In genomic region chr12:113724703-113725556, GRCh38 we compare ENCODE assay signal across 24 cellular contexts.
DNase-seq lines count a peak whose midpoint lies in the region; FAIRE-seq and TF ChIP-seq lines count a peak whose summit lies in the region.
"Had no signal": no experiment of that assay in that cellular context is flagged by ENCODE, and none has a peak within 500 bp of the region (broad histone marks: within the 10 kb centered on the region; RNA-seq: fewer than 3 reads in every experiment).

No MANE protein-coding gene starts in this region.

- no peak for FAIRE-seq in kidney (lab: Jason Lieb, UNC)
- FAIRE-seq: GM12891 had no signal

- TF ChIP-seq CTCF in VCaP (conservative IDR thresholded peaks at IDR 0.05) (0 out of 2 replicates have a peak, but pooled peaks have one; percentile 7), kidney (IDR thresholded peaks at IDR 0.05; ENCODE audit: borderline replicate concordance, extremely low read depth, insufficient read depth) (no peak)

- peaks cover 2 to 8% of the 10 kb centered on the region in 2 donors for H3K9me3 ChIP-seq in kidney (ENCODE audit: control insufficient read depth in 1 of 2, low read length in 2 of 2)
- H3K9me3 ChIP-seq: BE2C, HAP-1 had no signal

- DNase-seq in DMS153 treated with DMSO at 0.1 percent for 48 hours (lab: John Stamatoyannopoulos, UW; ENCODE audit: unreplicated experiment) = peak; percentile 16
- no peak for DNase-seq in DMS153 (lab: John Stamatoyannopoulos, UW)
- peak; percentile 57 for DNase-seq in D341Med (ENCODE audit: low spot score)
- peak; percentile 16 for DNase-seq in NCI-H1417 treated with DMSO at 0.1 percent for 48 hours (lab: John Stamatoyannopoulos, UW)
- no peak for DNase-seq in kidney
- no peak for DNase-seq in activated CD8-positive, alpha-beta memory T cell treated with anti-CD3 and anti-CD28 coated beads, Interleukin-2, amount 50 U/mL, for 48 hours
- no peak for DNase-seq in activated T-cell treated with anti-CD3 and anti-CD28 coated beads, Interleukin-2, amount 50 U/mL, for 1 hour
- DNase-seq: activated CD4-positive, alpha-beta T cell treated with anti-CD3 and anti-CD28 coated beads, Interleukin-2, amount 50 U/mL, for 4 hours; activated naive CD4-positive, alpha-beta T cell treated with Interleukin-2 at 50 U/mL for 16 hours; activated T-cell treated with anti-CD3 and anti-CD28 coated beads, Interleukin-2, amount 50 U/mL, for 24 hours; aorta; BE2C; Calu3; cerebellar nuclear complex; glutamatergic neuron; left ventricle myocardium superior; NCI-H2081 treated with DMSO at 0.1 percent for 48 hours; stimulated activated CD4-positive, alpha-beta T cell treated with anti-CD3 and anti-CD28 coated beads, Interleukin-4, amount 100 ng/mL, for 4 hours; T-helper 17 cell had no signal

- H3K9ac ChIP-seq in kidney (ENCODE audit: low read length in 2 of 2) = no peak overlapping the region

- intact Hi-C loops in kidney (cut with DNase I) = no loop called here

- no peaks in the 10 kb centered on the region for H3K4me1 ChIP-seq in kidney (ENCODE audit: control insufficient read depth in 1 of 2, insufficient read depth in 1 of 2, low read depth in 1 of 2, low read length in 2 of 2)
- H3K4me1 ChIP-seq: BE2C, HAP-1 had no signal

- no peaks in the 10 kb centered on the region for H3K36me3 ChIP-seq in kidney (ENCODE audit: control insufficient read depth in 1 of 2, insufficient read depth in 2 of 2, low read length in 2 of 2)
- H3K36me3 ChIP-seq: BE2C, HAP-1 had no signal

- H3K4me3 ChIP-seq in kidney (ENCODE audit: low read length in 2 of 2) = no peak overlapping the region
- H3K4me3 ChIP-seq: HAP-1, smooth muscle cell had no signal

- H3K27ac ChIP-seq in VCaP = peak overlapping the region; percentile 23; the same call in 1 of the 2 replicates
- no peak overlapping the region for H3K27ac ChIP-seq in kidney (ENCODE audit: low read depth in 2 of 2, low read length in 2 of 2)
- H3K27ac ChIP-seq: 22Rv1 had no signal

Comparison
In these comparisons a context has a peak if more than half of its experiments do, and no peak if none do; other contexts are left out.
1. DNase-seq: peak in DMS153 treated with DMSO at 0.1 percent for 48 hours (single experiment), D341Med (single experiment) and NCI-H1417 treated with DMSO at 0.1 percent for 48 hours (single experiment); none in DMS153 (single experiment), kidney (single experiment), activated CD8-positive, alpha-beta memory T cell treated with anti-CD3 and anti-CD28 coated beads, Interleukin-2, amount 50 U/mL, for 48 hours (single experiment) and activated T-cell treated with anti-CD3 and anti-CD28 coated beads, Interleukin-2, amount 50 U/mL, for 1 hour (single experiment).